9 cellular contexts compared by ENCODE assay signal in genomic region chr2:131335319-131335718, GRCh38. TPM values are rescaled to one million over a fixed set of nuclear protein-coding genes. Genes with fewer than 3 reads are reported as not detected.
DNase-seq lines count a peak whose midpoint lies in the region; ATAC-seq, FAIRE-seq and TF ChIP-seq lines count a peak whose summit lies in the region.
"Not testable (repeated sequence)": the region's sequence is repeated elsewhere in the genome, so short reads cannot be mapped to it uniquely, and the experiment has no call there.
"Had no signal": no experiment of that assay in that cellular context is flagged by ENCODE, and none has a peak within 500 bp of the region (broad histone marks: within the 10 kb centered on the region; RNA-seq: fewer than 3 reads in every experiment).

No MANE protein-coding gene starts in this region.

- not testable (repeated sequence) for H3K36me3 ChIP-seq in astrocyte (ENCODE audit: insufficient read depth, low read length); mucosa of descending colon (ENCODE audit: low read depth)

- not testable (repeated sequence) for H3K36me3 Mint-ChIP-seq in astrocyte (ENCODE audit: low read depth, unreplicated experiment)

- not testable (repeated sequence) for FAIRE-seq in astrocyte (lab: Jason Lieb, UNC)

- H3K4me3 Mint-ChIP-seq in astrocyte (ENCODE audit: unreplicated experiment): not testable (repeated sequence)

- not testable (repeated sequence) for H3K4me1 ChIP-seq in astrocyte (ENCODE audit: insufficient read depth, low read length); mucosa of descending colon (ENCODE audit: low read depth)

- H3K9ac ChIP-seq in astrocyte (ENCODE audit: low read length): not testable (repeated sequence)

- not testable (repeated sequence) for H3K9me3 Mint-ChIP-seq in astrocyte (ENCODE audit: unreplicated experiment)

- not testable (repeated sequence) for TF ChIP-seq CTCF in astrocyte (IDR thresholded peaks at IDR 0.05; ENCODE audit: insufficient read depth, low read depth, low read length); mucosa of descending colon (IDR thresholded peaks at IDR 0.05)

- not testable (repeated sequence) for H3K4me2 ChIP-seq in astrocyte (ENCODE audit: low read length)

- not testable (repeated sequence) for H3K27me3 ChIP-seq in astrocyte (ENCODE audit: insufficient read depth, low read length)

- H3K27me3 Mint-ChIP-seq in astrocyte (ENCODE audit: low read depth, unreplicated experiment): peaks cover 21% of the 10 kb centered on the region

- DNase-seq in DMS 273 (lab: John Stamatoyannopoulos, UW; ENCODE audit: unreplicated experiment) (peak; percentile 50), HPDE6-E6E7 (ENCODE audit: extremely low spot score) (peak; percentile 2), NCI-H2227 (lab: John Stamatoyannopoulos, UW; ENCODE audit: unreplicated experiment) (peak; percentile 69), astrocyte (ENCODE audit: low read depth) (peak; percentile 2), fibroblast of the conjunctiva (ENCODE audit: low read depth) (peak; percentile 0), mucosa of descending colon (peak in 2 of 3 donors; percentile 29 to 64), stromal cell of bone marrow (ENCODE audit: low read depth) (peak; percentile 1)

- intact Hi-C loops in mucosa of descending colon (cut with DNase I, micrococcal nuclease): not testable (repeated sequence)

- not testable (repeated sequence) for H3K4me3 ChIP-seq in astrocyte (ENCODE audit: insufficient read depth, low read depth, low read length); mucosa of descending colon

- not testable (repeated sequence) for H3K4me1 Mint-ChIP-seq in astrocyte (ENCODE audit: low read depth, unreplicated experiment)

- H3K27ac Mint-ChIP-seq in astrocyte (ENCODE audit: unreplicated experiment): not testable (repeated sequence)

- not testable (repeated sequence) for H2AFZ ChIP-seq in astrocyte (ENCODE audit: low read depth, low read length)

- H4K20me1 ChIP-seq in astrocyte (ENCODE audit: insufficient read depth, low read length): not testable (repeated sequence)

- H3K27ac ChIP-seq in astrocyte (ENCODE audit: low read depth, low read length): not testable (repeated sequence)

- not testable (repeated sequence) for H3K79me2 ChIP-seq in astrocyte (ENCODE audit: insufficient read depth, low read length)

- not testable (repeated sequence) for H3K9me3 ChIP-seq in astrocyte (ENCODE audit: insufficient read depth, low read depth, low read length); mucosa of descending colon

- ATAC-seq in SK-N-SH treated with all-trans-retinoic acid at 6 μM for 48 hours: peak; percentile 72; the same call in 2 of the 3 replicates
- not testable (repeated sequence) for ATAC-seq in mucosa of descending colon

RNA-seq across cellular contexts. Expression of gene RAB6D, which starts 28.6 kb away (rescaled TPM):
- 0.43 and 0.70 TPM in 2 replicates for total RNA-seq in astrocyte
- total RNA-seq in mucosa of descending colon: 1 to 10 TPM; 1.0 to 4.3 (median 1.8) TPM
- total RNA-seq: sigmoid colon had no signal

Comparison
In these comparisons a context has a peak if more than half of its experiments do, and no peak if none do; other contexts are left out.
1. DNase-seq: peak in every context shown above with its lines; median percentile 69 in NCI-H2227; 50 in DMS 273; 46 in mucosa of descending colon; 2 in HPDE6-E6E7; 2 in astrocyte; 1 in stromal cell of bone marrow; 0 in fibroblast of the conjunctiva.